Comparison of ENCODE assay signal across 22 cellular contexts in genomic region chr12:51621155-51621922, GRCh38. TPM values are rescaled to one million over a fixed set of nuclear protein-coding genes. Genes with fewer than 3 reads are reported as not detected.
A peak's percentile ranks its signal among the peaks of the same experiment; 100 is the strongest.
DNase-seq lines count a peak whose midpoint lies in the region; ATAC-seq and TF ChIP-seq lines count a peak whose summit lies in the region.
"Had no signal": no experiment of that assay in that cellular context is flagged by ENCODE, and none has a peak within 500 bp of the region (broad histone marks: within the 10 kb centered on the region; RNA-seq: fewer than 3 reads in every experiment).

No MANE protein-coding gene starts in this region.

- H2AFZ ChIP-seq in smooth muscle cell (ENCODE audit: low read depth): no peak overlapping the region
- H2AFZ ChIP-seq: parathyroid adenoma had no signal

- ATAC-seq in GM21423 (IDR thresholded peaks at IDR 0.05; ENCODE audit: unreplicated experiment) (no peak), T-helper 17 cell (no peak)
- ATAC-seq: gastrocnemius medialis, Right ventricle myocardium inferior had no signal

- no peaks in the 10 kb centered on the region for H3K79me2 ChIP-seq in smooth muscle cell (ENCODE audit: low read depth)

- intact Hi-C loops in posterior vena cava (cut with DNase I): no loop called here

- H3K36me3 ChIP-seq in smooth muscle cell (ENCODE audit: low read depth): no peaks in the 10 kb centered on the region
- H3K36me3 ChIP-seq: BLaER1 treated with 17β-estradiol and CSF1 and Interleukin-3, amounts not matched to agents 10 nM and 100 nM; gastrocnemius medialis had no signal

- peak overlapping the region; percentile 81 for H3K27ac ChIP-seq in smooth muscle cell (ENCODE audit: low read depth)
- H3K27ac ChIP-seq: BLaER1 treated with 17β-estradiol and CSF1 and Interleukin-3, amounts not matched to agents 10 nM and 100 nM; gastrocnemius medialis; parathyroid adenoma had no signal

- H3K4me1 ChIP-seq in smooth muscle cell (ENCODE audit: low read depth): peaks cover 13% of the 10 kb centered on the region
- H3K4me1 ChIP-seq: gastrocnemius medialis, parathyroid adenoma had no signal

- DNase-seq in GM04503 (ENCODE audit: low read depth): peak; percentile 47
- peak; percentile 10 for DNase-seq in SW480 (ENCODE audit: low spot score)
- peak; percentile 50 for DNase-seq in fibroblast of villous mesenchyme (ENCODE audit: low read depth)
- no peak for DNase-seq in smooth muscle cell (lab: John Stamatoyannopoulos, UW; ENCODE audit: unreplicated experiment)
- DNase-seq in T-helper 17 cell: no peak
- DNase-seq in posterior vena cava (ENCODE audit: low spot score): no peak
- DNase-seq: activated B cell treated with CpG ODN at 0.5 μM for 24 hours; activated naive CD4-positive, alpha-beta T cell treated with anti-CD3 and anti-CD28 coated beads, Interleukin-2, amount 50 U/mL, for 16 hours; activated T-cell treated with anti-CD3 and anti-CD28 coated beads, Interleukin-2, amount 50 U/mL, for 48 hours; DMS153; gastrocnemius medialis; H9; MV-4-11; NCI-H2081; NCI-H510A; stimulated activated CD4-positive, alpha-beta T cell treated with anti-CD3 and anti-CD28 coated beads, Interleukin-4, amount 100 ng/mL, for 1 hour; T-helper 2 cell had no signal

- no peaks in the 10 kb centered on the region for H3K4me1 Mint-ChIP-seq in T-helper 17 cell
- H3K4me1 Mint-ChIP-seq: activated B cell treated with CpG ODN at 0.5 μM for 24 hours had no signal

- 46% methylated on average over 7 of the region's 7 CpGs for WGBS in smooth muscle cell (ENCODE audit: low lambda C conversion rate)

- H3K27me3 ChIP-seq in smooth muscle cell (ENCODE audit: low read depth): no peaks in the 10 kb centered on the region
- H3K27me3 ChIP-seq: BLaER1 treated with 17β-estradiol and CSF1 and Interleukin-3, amounts not matched to agents 10 nM and 100 nM had no signal

- TF ChIP-seq CTCF in fibroblast of villous mesenchyme (IDR thresholded peaks at IDR 0.05; ENCODE audit: insufficient read depth, low read depth, low read length) (no peak), smooth muscle cell (IDR thresholded peaks at IDR 0.05; ENCODE audit: borderline replicate concordance, insufficient read depth, poor library complexity, severe bottlenecking) (no peak)

- H4K20me1 ChIP-seq in smooth muscle cell (ENCODE audit: low read depth): no peaks in the 10 kb centered on the region
- H4K20me1 ChIP-seq: BLaER1 treated with 17β-estradiol and CSF1 and Interleukin-3, amounts not matched to agents 10 nM and 100 nM had no signal

- H3K4me3 ChIP-seq in fibroblast of villous mesenchyme (ENCODE audit: low read depth, low read length): no peak overlapping the region
- H3K4me3 ChIP-seq in smooth muscle cell: no peak overlapping the region
- H3K4me3 ChIP-seq: BLaER1 treated with 17β-estradiol and CSF1 and Interleukin-3, amounts not matched to agents 10 nM and 100 nM; gastrocnemius medialis; skin epidermis had no signal

- no peak overlapping the region for H3K4me3 Mint-ChIP-seq in T-helper 17 cell
- H3K4me3 Mint-ChIP-seq: activated B cell treated with CpG ODN at 0.5 μM for 24 hours, H9 had no signal

- H3K27ac Mint-ChIP-seq in T-helper 17 cell: no peak overlapping the region
- H3K27ac Mint-ChIP-seq: activated B cell treated with CpG ODN at 0.5 μM for 24 hours had no signal

- peak overlapping the region; percentile 54 for H3K4me2 ChIP-seq in smooth muscle cell
- H3K4me2 ChIP-seq: BLaER1 treated with 17β-estradiol and CSF1 and Interleukin-3, amounts not matched to agents 10 nM and 100 nM had no signal

- H3K9ac ChIP-seq in smooth muscle cell (ENCODE audit: low read depth): no peak overlapping the region
- H3K9ac ChIP-seq: BLaER1 treated with 17β-estradiol and CSF1 and Interleukin-3, amounts not matched to agents 10 nM and 100 nM; parathyroid adenoma had no signal

- no peaks in the 10 kb centered on the region for H3F3A ChIP-seq in smooth muscle cell (ENCODE audit: low read depth)

- H3K36me3 Mint-ChIP-seq in T-helper 17 cell (ENCODE audit: low read depth): peaks cover 4% of the 10 kb centered on the region

- H3K27me3 Mint-ChIP-seq in T-helper 17 cell: peaks cover 31% of the 10 kb centered on the region

- H3K9me3 ChIP-seq in smooth muscle cell (replicated peaks; ENCODE audit: low read depth) (no peaks in the 10 kb centered on the region), T-helper 17 cell (ENCODE audit: control insufficient read depth, low read length, poor library complexity, severe bottlenecking) (peaks cover 3% of the 10 kb centered on the region)
- H3K9me3 ChIP-seq: gastrocnemius medialis had no signal

RNA-seq across cellular contexts. Expression of gene SCN8A, which starts 30.3 kb away (rescaled TPM):
- 23.5 and 33.7 TPM in 2 replicates for total RNA-seq in fibroblast of villous mesenchyme
- 4.1 and 4.5 TPM in 2 replicates for total RNA-seq in smooth muscle cell
- polyA plus RNA-seq in smooth muscle cell: 0.38 and 0.89 TPM in 2 replicates
- total RNA-seq in T-helper 17 cell: under 1 TPM; 0.35 to 0.47 TPM
- under 1 TPM; 0.65 to 0.81 TPM for total RNA-seq in posterior vena cava

Comparison
In these comparisons a context has a peak if more than half of its experiments do, and no peak if none do; other contexts are left out.
1. DNase-seq: peak in GM04503 (single experiment), SW480 (single experiment) and fibroblast of villous mesenchyme (single experiment); none in smooth muscle cell (single experiment), T-helper 17 cell (0 of 3) and posterior vena cava (single experiment).